In genomic region chr4:702618-703048, GRCh38 we compare ENCODE assay signal across 19 cellular contexts. TPM values are rescaled to one million over a fixed set of nuclear protein-coding genes. Genes with fewer than 3 reads are reported as not detected.
A peak's percentile ranks its signal among the peaks of the same experiment; 100 is the strongest.
DNase-seq lines count a peak whose midpoint lies in the region; ATAC-seq and TF ChIP-seq lines count a peak whose summit lies in the region.
"Had no signal": no experiment of that assay in that cellular context is flagged by ENCODE, and none has a peak within 500 bp of the region (broad histone marks: within the 10 kb centered on the region; RNA-seq: fewer than 3 reads in every experiment).

No MANE protein-coding gene starts in this region.

- no peak for ATAC-seq in gastrocnemius medialis
- ATAC-seq in HG02798 (IDR thresholded peaks at IDR 0.05; ENCODE audit: poor library complexity, unreplicated experiment) = no peak
- ATAC-seq in HG03095 (IDR thresholded peaks at IDR 0.05; ENCODE audit: unreplicated experiment) = no peak

- H3K4me3 Mint-ChIP-seq in neural progenitor cell = peak overlapping the region; percentile 49

- no peak overlapping the region for H3K27ac Mint-ChIP-seq in neural progenitor cell

- CTCF ChIA-PET in HEK293 (lab: Yijun Ruan, JAX) = interaction anchor here (1.0 kb wide), 1 partner anchor 11 kb away, joined by 3 read pairs; no protein-coding TSS in a partner anchor

- no peak overlapping the region for H2AFZ ChIP-seq in neural progenitor cell (replicated peaks)

- peaks cover 12% of the 10 kb centered on the region for H3K27me3 Mint-ChIP-seq in neural progenitor cell (ENCODE audit: insufficient read depth, low read depth)

- in situ Hi-C loops in gastrocnemius medialis (cut with MboI; ENCODE audit: low sequenced_read_pairs in 4 of 4) = no loop called here

- intact Hi-C loops in gastrocnemius medialis (cut with DNase I; ENCODE audit: low total_unique reads) = no loop called here

- no peak overlapping the region for H3K9ac ChIP-seq in neural progenitor cell
- H3K9ac ChIP-seq: KMS-11 had no signal

- H3K36me3 ChIP-seq in HEK293 (ENCODE audit: control insufficient read depth in 2 of 2, insufficient read depth in 1 of 2, low read length in 2 of 2) = no peaks in the 10 kb centered on the region
- H3K36me3 ChIP-seq in neural progenitor cell = no peaks in the 10 kb centered on the region
- H3K36me3 ChIP-seq in gastrocnemius medialis = no peaks in the 10 kb centered on the region
- H3K36me3 ChIP-seq: BE2C had no signal

- TF ChIP-seq POLR2A in gastrocnemius medialis (IDR thresholded peaks at IDR 0.05) = no peak

- H3K9me3 ChIP-seq in HEK293 (ENCODE audit: control insufficient read depth, insufficient read depth, low read depth, low read length) (no peaks in the 10 kb centered on the region), neural progenitor cell (ENCODE audit: low read depth) (no peaks in the 10 kb centered on the region), gastrocnemius medialis (no peaks in the 10 kb centered on the region)
- H3K9me3 ChIP-seq: BE2C had no signal

- no peaks in the 10 kb centered on the region for H3F3A ChIP-seq in neural progenitor cell (ENCODE audit: low read depth)

- H3K27ac ChIP-seq in HEK293 (ENCODE audit: extremely low read depth, low read depth, low read length) (no peak overlapping the region), neural progenitor cell (no peak overlapping the region), gastrocnemius medialis (no peak overlapping the region)
- H3K27ac ChIP-seq: KMS-11 had no signal

- peaks cover 19% of the 10 kb centered on the region for H3K79me2 ChIP-seq in neural progenitor cell (ENCODE audit: low read depth)

- POLR2A ChIA-PET in HEK293 (lab: Yijun Ruan, JAX) = no interaction called here

- peaks cover 4% of the 10 kb centered on the region for H3K9me3 Mint-ChIP-seq in neural progenitor cell

- TF ChIP-seq CTCF in HEK293 (tag by site-specific recombination; IDR thresholded peaks at IDR 0.05) (no peak), neural progenitor cell (IDR thresholded peaks at IDR 0.05) (no peak), gastrocnemius medialis (IDR thresholded peaks at IDR 0.05 in 4 of 5, conservative IDR thresholded peaks at IDR 0.05 in 1 of 5) (no peak)

- H3K4me1 Mint-ChIP-seq in neural progenitor cell = peaks cover 3% of the 10 kb centered on the region

- H3K4me1 ChIP-seq in HEK293 (ENCODE audit: control insufficient read depth, insufficient read depth, low read length) (no peaks in the 10 kb centered on the region), neural progenitor cell (peaks cover 9% of the 10 kb centered on the region), gastrocnemius medialis (peaks cover 7 to 9% of the 10 kb centered on the region in 2 donors)
- H3K4me1 ChIP-seq: BE2C had no signal

- DNase-seq in Ammon's horn (ENCODE audit: low spot score) (peak; percentile 53), globus pallidus (ENCODE audit: low spot score) (peak; percentile 32), neural progenitor cell (ENCODE audit: low spot score) (no peak), gastrocnemius medialis (no peak), NCI-H526 (lab: John Stamatoyannopoulos, UW) (no peak)
- DNase-seq: BE2C, COR-L47, DMS79, NCI-H1105, NCI-H2081, NCI-H2171 treated with DMSO at 0.1 percent for 48 hours, NCI-H524 treated with DMSO at 0.1 percent for 48 hours, Right ventricle myocardium superior had no signal

- H3K27me3 ChIP-seq in neural progenitor cell (peaks cover 15% of the 10 kb centered on the region), gastrocnemius medialis (no peaks in the 10 kb centered on the region)
- H3K27me3 ChIP-seq: BE2C had no signal

- no peak overlapping the region for H3K4me2 ChIP-seq in neural progenitor cell
- H3K4me2 ChIP-seq: KMS-11 had no signal

- H3K4me3 ChIP-seq in HEK293 (ENCODE audit: low read depth, low read length) = no peak overlapping the region
- no peak overlapping the region for H3K4me3 ChIP-seq in neural progenitor cell
- no peak overlapping the region for H3K4me3 ChIP-seq in gastrocnemius medialis

- H4K20me1 ChIP-seq in neural progenitor cell (ENCODE audit: low read depth) = peaks cover 10% of the 10 kb centered on the region

- H3K36me3 Mint-ChIP-seq in neural progenitor cell = no peaks in the 10 kb centered on the region

TF ChIP-seq in HEK293, 187 proteins besides CTCF, POLR2A, EP300 and RAD21:
- peak; percentile 77 for TF ChIP-seq KLF1 (tag by site-specific recombination; IDR thresholded peaks at IDR 0.05)
- no peak for TF ChIP-seq ZNF239 (tag by site-specific recombination; IDR thresholded peaks at IDR 0.05)
- TF ChIP-seq ZNF658 (tag by site-specific recombination; IDR thresholded peaks at IDR 0.05) = no peak

RNA-seq across cellular contexts. Expression of gene PCGF3, which starts 3.0 kb away (rescaled TPM):
- total RNA-seq in neural progenitor cell (ENCODE audit: low replicate concordance) (44.7 and 59.1 TPM in 2 replicates), gastrocnemius medialis (10 to 100 TPM; 14.5 to 31.9 (median 21.6) TPM)

RNA-seq across cellular contexts. Expression of gene SLC49A3, which starts 13.7 kb away (rescaled TPM):
- total RNA-seq in neural progenitor cell (ENCODE audit: low replicate concordance) (1.9 and 3.4 TPM in 2 replicates), gastrocnemius medialis (1 to 10 TPM; 1.3 to 3.4 (median 2.2) TPM)
- total RNA-seq: HT1080, SK-MEL-5 had no signal

RNA-seq across cellular contexts. Expression of gene MYL5, which starts 28.3 kb away (rescaled TPM):
- 0.21 and 10.0 TPM in 2 replicates for total RNA-seq in neural progenitor cell (ENCODE audit: low replicate concordance)
- 10 to 100 TPM in 1 of 4 donors, 1 to 10 TPM in 3; 1.3 to 20.3 (median 3.6) TPM for total RNA-seq in gastrocnemius medialis

RNA-seq across cellular contexts. Expression of gene ATP5ME, which starts 28.6 kb away (rescaled TPM):
- 95.1 and 114 TPM in 2 replicates for total RNA-seq in neural progenitor cell (ENCODE audit: low replicate concordance)
- total RNA-seq in gastrocnemius medialis = 100 to 1,000 TPM in 1 of 4 donors, 10 to 100 TPM in 3; 24.7 to 172 (median 91.5) TPM

Comparison
In these comparisons a context has a peak if more than half of its experiments do, and no peak if none do; other contexts are left out.
1. DNase-seq: peak in Ammon's horn (single experiment) and globus pallidus (single experiment); none in neural progenitor cell (single experiment), gastrocnemius medialis (0 of 2) and NCI-H526 (0 of 2).